ENCODE assay signal across 9 cellular contexts in genomic region chr11:2778630-2779498, GRCh38.
DNase-seq lines count a peak whose midpoint lies in the region; ATAC-seq and TF ChIP-seq lines count a peak whose summit lies in the region.
"Had no signal": no experiment of that assay in that cellular context is flagged by ENCODE, and none has a peak within 500 bp of the region (broad histone marks: within the 10 kb centered on the region; RNA-seq: fewer than 3 reads in every experiment).

No MANE protein-coding gene starts in this region.

- H3K9ac ChIP-seq in SK-N-SH = peak overlapping the region; percentile 61

- peaks cover 21% of the 10 kb centered on the region for H3K4me1 Mint-ChIP-seq in GM23338

- TF ChIP-seq CTCF in SK-N-SH (IDR thresholded peaks at IDR 0.05) = no peak
- TF ChIP-seq CTCF in GM23338 (conservative IDR thresholded peaks at IDR 0.05; ENCODE audit: low read depth in 2 of 2) = no peak

- no peaks in the 10 kb centered on the region for H3K9me3 Mint-ChIP-seq in GM23338

- H3K27me3 Mint-ChIP-seq in GM23338 (ENCODE audit: insufficient read depth, low read depth, poor library complexity) = peaks cover 9% of the 10 kb centered on the region

- no peak for ATAC-seq in GM23338

- H3K27ac ChIP-seq in SK-N-SH (ENCODE audit: low read depth in 2 of 2, low read length in 1 of 2) (peak overlapping the region; percentile 72 to 99), esophagus (ENCODE audit: low read depth in 2 of 2, low read length in 1 of 2) (peak overlapping the region; percentile 90 to 93), GM23338 (ENCODE audit: low read depth) (no peak overlapping the region)
- H3K27ac ChIP-seq: neutrophil had no signal

- H3K27me3 ChIP-seq in SK-N-SH (ENCODE audit: insufficient read depth) (no peaks in the 10 kb centered on the region), esophagus (ENCODE audit: control insufficient read depth in 1 of 2, insufficient read depth in 2 of 2, low read length in 2 of 2) (no peaks in the 10 kb centered on the region), GM23338 (ENCODE audit: insufficient read depth) (peaks cover 6% of the 10 kb centered on the region; the same call in 1 of the 2 replicates)

- H3K79me2 ChIP-seq in SK-N-SH (ENCODE audit: insufficient read depth) (no peaks in the 10 kb centered on the region), GM23338 (replicated peaks; ENCODE audit: insufficient read depth) (no peaks in the 10 kb centered on the region)

- no peaks in the 10 kb centered on the region for H3K36me3 ChIP-seq in SK-N-SH (replicated peaks in 1 of 2; ENCODE audit: control insufficient read depth in 1 of 2, insufficient read depth in 2 of 2, low read length in 1 of 2)
- no peaks in the 10 kb centered on the region for H3K36me3 ChIP-seq in esophagus (ENCODE audit: control insufficient read depth in 2 of 2, insufficient read depth in 2 of 2, low read length in 1 of 2)
- no peaks in the 10 kb centered on the region for H3K36me3 ChIP-seq in GM23338 (ENCODE audit: insufficient read depth)

- H4K20me1 ChIP-seq in SK-N-SH (ENCODE audit: insufficient read depth) = no peaks in the 10 kb centered on the region
- H4K20me1 ChIP-seq in GM23338 (replicated peaks; ENCODE audit: insufficient read depth) = no peaks in the 10 kb centered on the region

- TF ChIP-seq RAD21 in SK-N-SH (IDR thresholded peaks at IDR 0.05; ENCODE audit: low read length) = peak; percentile 62

- peak overlapping the region in 1 of 2 experiments; percentile 4; a peak in 1 of 4 replicates for H3K4me3 ChIP-seq in SK-N-SH (ENCODE audit: low read depth in 2 of 2, low read length in 1 of 2)
- H3K4me3 ChIP-seq in esophagus (ENCODE audit: low read depth in 1 of 2, low read length in 2 of 2) = no peak overlapping the region
- H3K4me3 ChIP-seq in GM23338 = no peak overlapping the region

- CTCF ChIA-PET in SK-N-SH (lab: Yijun Ruan, JAX) = interaction anchor here (0.6 to 8.5 kb wide), 16 partner anchors 8 to 592 kb away, joined by 3 to 96 read pairs (median 4); partner anchors contain the start of genes CDKN1C and KCNQ1OT1
- CTCF ChIA-PET in HEK293T (lab: Yijun Ruan, JAX) = no interaction called here

- 38% methylated on average over 6 of the region's 28 CpGs for WGBS in SK-N-SH (ENCODE audit: low lambda C conversion rate)
- 21 to 24% methylated on average over 28 of the region's 28 CpGs for WGBS in esophagus, 2 donors

- peak overlapping the region; percentile 87; the same call in 1 of the 2 replicates for H2AFZ ChIP-seq in SK-N-SH (ENCODE audit: low read depth)
- no peak overlapping the region for H2AFZ ChIP-seq in GM23338

- DNase-seq in GF-D8 (lab: John Stamatoyannopoulos, UW) (peak; percentile 22), HUDEP-2 (lab: John Stamatoyannopoulos, UW; ENCODE audit: unreplicated experiment in 76 of 76) (peak in 75 of 76 experiments; percentile 51 to 98 (median 91)), SK-N-SH (peak; percentile 93), mucosa of gallbladder (ENCODE audit: low spot score) (peak; percentile 90), GM23338 (ENCODE audit: low spot score) (no peak), HEK293T (ENCODE audit: extremely low spot score) (no peak), HCEC 1CT (no peak)

- H3K4me3 Mint-ChIP-seq in GM23338 = no peak overlapping the region

- no peak overlapping the region for H3K27ac Mint-ChIP-seq in GM23338

- TF ChIP-seq EP300 in SK-N-SH (IDR thresholded peaks at IDR 0.05; ENCODE audit: borderline replicate concordance in 1 of 2, low read depth in 1 of 2, low read length in 1 of 2) = peak in 1 of 2 experiments; percentile 58; a peak in 2 of 4 replicates

- POLR2A ChIA-PET in SK-N-SH (lab: Yijun Ruan, JAX) = interaction anchor here (0.7 to 2.7 kb wide), 21 partner anchors 23 to 594 kb away, joined by 3 to 25 read pairs (median 4); partner anchors contain the start of genes CDKN1C and KCNQ1OT1
- POLR2A ChIA-PET in HEK293T (lab: Yijun Ruan, JAX) = no interaction called here

- H3K4me2 ChIP-seq in SK-N-SH = peak overlapping the region; percentile 87
- no peak overlapping the region for H3K4me2 ChIP-seq in GM23338

- no peaks in the 10 kb centered on the region for H3K36me3 Mint-ChIP-seq in GM23338 (ENCODE audit: low read depth)

- H3K9me2 ChIP-seq in SK-N-SH = no peaks in the 10 kb centered on the region
- no peaks in the 10 kb centered on the region for H3K9me2 ChIP-seq in GM23338 (ENCODE audit: insufficient read depth)

- H3F3A ChIP-seq in SK-N-SH (replicated peaks; ENCODE audit: insufficient read depth) (no peaks in the 10 kb centered on the region), GM23338 (replicated peaks; ENCODE audit: low read depth) (no peaks in the 10 kb centered on the region)

- H3K4me1 ChIP-seq in SK-N-SH (ENCODE audit: control insufficient read depth in 1 of 2, insufficient read depth in 2 of 2, low read depth in 1 of 2, low read length in 1 of 2) (peaks cover 10 to 73% of the 10 kb centered on the region in 2 experiments; a peak in 3 of 4 replicates), esophagus (ENCODE audit: control insufficient read depth in 2 of 2, insufficient read depth in 2 of 2, low read length in 1 of 2) (peaks cover 3 to 19% of the 10 kb centered on the region in 2 donors), GM23338 (ENCODE audit: insufficient read depth) (peaks cover 13% of the 10 kb centered on the region)

- H3K9me3 ChIP-seq in SK-N-SH (no peaks in the 10 kb centered on the region; the same call in 1 of the 2 replicates), esophagus (ENCODE audit: control insufficient read depth in 2 of 2, insufficient read depth in 1 of 2, low read depth in 1 of 2, low read length in 1 of 2) (peaks cover 0 to 2% of the 10 kb centered on the region in 2 donors)
- H3K9me3 ChIP-seq: neutrophil had no signal

TF ChIP-seq in SK-N-SH, 30 proteins besides CTCF, POLR2A, EP300 and RAD21 (continues in another document):
- TF ChIP-seq MAX (IDR thresholded peaks at IDR 0.05; ENCODE audit: low read depth) = no peak
- TF ChIP-seq MEF2A (IDR thresholded peaks at IDR 0.05; ENCODE audit: borderline replicate concordance, low read depth) = peak; percentile 66; the same call in 1 of the 2 replicates
- no peak for TF ChIP-seq YY1 (IDR thresholded peaks at IDR 0.05; ENCODE audit: low read depth)
- no peak for TF ChIP-seq USF2 (IDR thresholded peaks at IDR 0.05; ENCODE audit: borderline replicate concordance, low read depth, low read length)
- no peak for TF ChIP-seq POLR2AphosphoS5 (IDR thresholded peaks at IDR 0.05; ENCODE audit: low read depth, low read length)
- TF ChIP-seq FOXJ3 (CRISPR knock-in tag; IDR thresholded peaks at IDR 0.05) = peak; percentile 8; the same call in 1 of the 2 replicates

TF ChIP-seq in GM23338, 12 proteins besides CTCF, POLR2A, EP300 and RAD21 (continues in another document):
- TF ChIP-seq JUNB (IDR thresholded peaks at IDR 0.05; ENCODE audit: unreplicated experiment) = no peak
- no peak for TF ChIP-seq STAT1 (IDR thresholded peaks at IDR 0.05; ENCODE audit: unreplicated experiment)
- TF ChIP-seq EZH2phosphoT487 (IDR thresholded peaks at IDR 0.05; ENCODE audit: unreplicated experiment) = no peak

TF ChIP-seq in HEK293T, 16 proteins besides CTCF, POLR2A, EP300 and RAD21:
- TF ChIP-seq BHLHE40 (IDR thresholded peaks at IDR 0.05; ENCODE audit: borderline replicate concordance) = no peak
- no peak for TF ChIP-seq SP1 (IDR thresholded peaks at IDR 0.05)

Comparison
In these comparisons a context has a peak if more than half of its experiments do, and no peak if none do; other contexts are left out.
1. DNase-seq: peak in GF-D8 (single experiment), HUDEP-2 (75 of 76), SK-N-SH (single experiment) and mucosa of gallbladder (single experiment); none in GM23338 (single experiment), HEK293T (single experiment) and HCEC 1CT (single experiment).